23 cellular contexts compared by ENCODE assay signal in genomic region chr11:1025410-1026162, GRCh38. TPM values are rescaled to one million over a fixed set of nuclear protein-coding genes. Genes with fewer than 3 reads are reported as not detected.
"Had no signal": no experiment of that assay in that cellular context is flagged by ENCODE, and none has a peak within 500 bp of the region (broad histone marks: within the 10 kb centered on the region; RNA-seq: fewer than 3 reads in every experiment).

No MANE protein-coding gene starts in this region.

- H3K4me3 ChIP-seq: breast epithelium, SK-N-MC had no signal

- H3K36me3 ChIP-seq: breast epithelium had no signal

- H3K36me3 Mint-ChIP-seq: activated CD8-positive, alpha-beta memory T cell treated with anti-CD3 and anti-CD28 coated beads, Interleukin-2, amount 10 ng/mL, durations not matched to agents 7 days and 5 days; activated naive CD4-positive, alpha-beta T cell treated with anti-CD3 and anti-CD28 coated beads, Interleukin-2, amount 50 U/mL, for 24 hours had no signal

- H3K4me3 Mint-ChIP-seq: activated B cell treated with CpG ODN at 0.5 μM for 24 hours; activated CD4-positive, alpha-beta T cell treated with anti-CD3 and anti-CD28 coated beads, Interleukin-2, amount 10 ng/mL, durations not matched to agents 24 days and 14 days; activated CD8-positive, alpha-beta memory T cell treated with anti-CD3 and anti-CD28 coated beads, Interleukin-2, amount 10 ng/mL, durations not matched to agents 7 days and 5 days; activated naive CD4-positive, alpha-beta T cell treated with anti-CD3 and anti-CD28 coated beads, Interleukin-2, amount 50 U/mL, for 24 hours; activated T-cell treated with anti-CD3 and anti-CD28 coated beads, Interleukin-2, amount 50 U/mL, for 24 hours; activated T-helper 1 cell treated with anti-CD3 and anti-CD28 coated beads, Interleukin-12 subunit alpha, Interleukin-12 subunit beta, Interleukin-2, Interleukin-4 antibody, amounts not matched to agents 30 ng/mL and 10 ng/mL and 1 ng/mL, durations not matched to agents 14 hours and 24 hours and 36 hours; T-cell had no signal

- DNase-seq: activated B cell treated with CpG ODN at 0.5 μM for 24 hours; activated CD4-positive, alpha-beta T cell treated with anti-CD3 and anti-CD28 coated beads for 1 hour; activated CD4-positive, alpha-beta T cell treated with anti-CD3 and anti-CD28 coated beads, Interleukin-2, amount 10 ng/mL, durations not matched to agents 24 days and 14 days; activated CD4-positive, alpha-beta T cell treated with anti-CD3 and anti-CD28 coated beads, Interleukin-2, amount 50 U/mL, for 48 hours; activated CD8-positive, alpha-beta memory T cell treated with anti-CD3 and anti-CD28 coated beads, Interleukin-2, amount 10 ng/mL, durations not matched to agents 7 days and 5 days; activated effector memory CD4-positive, alpha-beta T cell treated with Interleukin-2 at 50 U/mL for 16 hours; activated naive CD4-positive, alpha-beta T cell; activated T-cell treated with anti-CD3 and anti-CD28 coated beads, Interleukin-2, amount 50 U/mL, for 24 hours; aorta; caudate nucleus; NCI-H1105 treated with DMSO at 0.1 percent for 48 hours; NCI-H1436 treated with DMSO at 0.1 percent for 48 hours; NCI-H187; NCI-H2081; NCI-H446; NCI-H524; T-cell; T-helper 2 cell; T1000 had no signal

- H3K4me1 ChIP-seq: breast epithelium had no signal

- ATAC-seq: activated CD8-positive, alpha-beta memory T cell treated with anti-CD3 and anti-CD28 coated beads, Interleukin-2, amount 10 ng/mL, durations not matched to agents 7 days and 5 days; T-cell had no signal

- H3K27ac Mint-ChIP-seq: activated B cell treated with CpG ODN at 0.5 μM for 24 hours; activated CD4-positive, alpha-beta T cell treated with anti-CD3 and anti-CD28 coated beads, Interleukin-2, amount 10 ng/mL, durations not matched to agents 24 days and 14 days; activated CD8-positive, alpha-beta memory T cell treated with anti-CD3 and anti-CD28 coated beads, Interleukin-2, amount 10 ng/mL, durations not matched to agents 7 days and 5 days; activated naive CD4-positive, alpha-beta T cell treated with anti-CD3 and anti-CD28 coated beads, Interleukin-2, amount 50 U/mL, for 24 hours; activated T-cell treated with anti-CD3 and anti-CD28 coated beads, Interleukin-2, amount 50 U/mL, for 24 hours; activated T-helper 1 cell treated with anti-CD3 and anti-CD28 coated beads, Interleukin-12 subunit alpha, Interleukin-12 subunit beta, Interleukin-2, Interleukin-4 antibody, amounts not matched to agents 30 ng/mL and 10 ng/mL and 1 ng/mL, durations not matched to agents 14 hours and 24 hours and 36 hours; T-cell had no signal

- H3K9me3 ChIP-seq: breast epithelium had no signal

- H3K4me1 Mint-ChIP-seq: activated B cell treated with CpG ODN at 0.5 μM for 24 hours; activated CD4-positive, alpha-beta T cell treated with anti-CD3 and anti-CD28 coated beads, Interleukin-2, amount 10 ng/mL, durations not matched to agents 24 days and 14 days; activated CD8-positive, alpha-beta memory T cell treated with anti-CD3 and anti-CD28 coated beads, Interleukin-2, amount 10 ng/mL, durations not matched to agents 7 days and 5 days; activated naive CD4-positive, alpha-beta T cell treated with anti-CD3 and anti-CD28 coated beads, Interleukin-2, amount 50 U/mL, for 24 hours; T-cell had no signal

- H3K9me3 Mint-ChIP-seq: activated B cell treated with CpG ODN at 0.5 μM for 24 hours; activated CD4-positive, alpha-beta T cell treated with anti-CD3 and anti-CD28 coated beads, Interleukin-2, amount 10 ng/mL, durations not matched to agents 24 days and 14 days; activated naive CD4-positive, alpha-beta T cell treated with anti-CD3 and anti-CD28 coated beads, Interleukin-2, amount 50 U/mL, for 24 hours; activated T-cell treated with anti-CD3 and anti-CD28 coated beads, Interleukin-2, amount 50 U/mL, for 24 hours; activated T-helper 1 cell treated with anti-CD3 and anti-CD28 coated beads, Interleukin-12 subunit alpha, Interleukin-12 subunit beta, Interleukin-2, Interleukin-4 antibody, amounts not matched to agents 30 ng/mL and 10 ng/mL and 1 ng/mL, durations not matched to agents 14 hours and 24 hours and 36 hours; T-cell had no signal

- H3K27ac ChIP-seq: breast epithelium, SK-N-MC had no signal

- H3K27me3 Mint-ChIP-seq: activated B cell treated with CpG ODN at 0.5 μM for 24 hours; activated CD4-positive, alpha-beta T cell treated with anti-CD3 and anti-CD28 coated beads, Interleukin-2, amount 10 ng/mL, durations not matched to agents 24 days and 14 days; activated CD8-positive, alpha-beta memory T cell treated with anti-CD3 and anti-CD28 coated beads, Interleukin-2, amount 10 ng/mL, durations not matched to agents 7 days and 5 days; activated naive CD4-positive, alpha-beta T cell treated with anti-CD3 and anti-CD28 coated beads, Interleukin-2, amount 50 U/mL, for 24 hours; activated T-cell treated with anti-CD3 and anti-CD28 coated beads, Interleukin-2, amount 50 U/mL, for 24 hours; T-cell had no signal

RNA-seq across cellular contexts. Expression of gene MUC6, which starts 10.9 kb away (rescaled TPM):
- total RNA-seq: activated B cell treated with CpG ODN at 0.5 μM for 24 hours; activated CD4-positive, alpha-beta T cell treated with anti-CD3 and anti-CD28 coated beads, Interleukin-2, amount 10 ng/mL, durations not matched to agents 24 days and 14 days; activated CD8-positive, alpha-beta memory T cell treated with anti-CD3 and anti-CD28 coated beads, Interleukin-2, amount 10 ng/mL, durations not matched to agents 7 days and 5 days; activated T-helper 1 cell treated with anti-CD3 and anti-CD28 coated beads, Interleukin-12 subunit alpha, Interleukin-12 subunit beta, Interleukin-2, Interleukin-4 antibody, amounts not matched to agents 30 ng/mL and 10 ng/mL and 1 ng/mL, durations not matched to agents 14 hours and 24 hours and 36 hours; aorta had no signal

RNA-seq across cellular contexts. Expression of gene MUC2, which starts 49.1 kb away (rescaled TPM):
- total RNA-seq: activated B cell treated with CpG ODN at 0.5 μM for 24 hours; activated CD4-positive, alpha-beta T cell treated with anti-CD3 and anti-CD28 coated beads, Interleukin-2, amount 10 ng/mL, durations not matched to agents 24 days and 14 days; activated CD8-positive, alpha-beta memory T cell treated with anti-CD3 and anti-CD28 coated beads, Interleukin-2, amount 10 ng/mL, durations not matched to agents 7 days and 5 days; activated T-helper 1 cell treated with anti-CD3 and anti-CD28 coated beads, Interleukin-12 subunit alpha, Interleukin-12 subunit beta, Interleukin-2, Interleukin-4 antibody, amounts not matched to agents 30 ng/mL and 10 ng/mL and 1 ng/mL, durations not matched to agents 14 hours and 24 hours and 36 hours had no signal
